Comparison of ENCODE assay signal across 2 cellular contexts in genomic region chr3:192887701-192888100, GRCh38.
TF ChIP-seq lines count a peak whose summit lies in the region.

No MANE protein-coding gene starts in this region.

TF ChIP-seq in HepG2, 621 proteins besides CTCF, POLR2A, EP300 and RAD21 (continued from another document):
- TF ChIP-seq ATF7-NPFF (CRISPR knock-in tag; IDR thresholded peaks at IDR 0.05; ENCODE audit: low read depth) (no peak), ZNF775 (CRISPR knock-in tag; IDR thresholded peaks at IDR 0.05; ENCODE audit: borderline replicate concordance) (no peak), ZNF484 (CRISPR knock-in tag; IDR thresholded peaks at IDR 0.05; ENCODE audit: borderline replicate concordance, low read depth) (no peak), ZNF326 (CRISPR knock-in tag; IDR thresholded peaks at IDR 0.05; ENCODE audit: borderline replicate concordance) (no peak), MYC (CRISPR knock-in tag; IDR thresholded peaks at IDR 0.05; ENCODE audit: borderline replicate concordance) (no peak), PPARG (CRISPR knock-in tag; conservative IDR thresholded peaks at IDR 0.05) (no peak), ZNF780A (CRISPR knock-in tag; IDR thresholded peaks at IDR 0.05) (no peak), ATM (IDR thresholded peaks at IDR 0.05; ENCODE audit: borderline replicate concordance) (no peak)

TF ChIP-seq in SK-N-SH, 30 proteins besides CTCF, POLR2A, EP300 and RAD21 (continued from another document):
- TF ChIP-seq MAX (IDR thresholded peaks at IDR 0.05; ENCODE audit: low read depth), result no peak
- TF ChIP-seq RXRA (IDR thresholded peaks at IDR 0.05; ENCODE audit: borderline replicate concordance, low read depth), result no peak
- TF ChIP-seq IRF3 (IDR thresholded peaks at IDR 0.05; ENCODE audit: low read depth, low read length), result no peak
- no peak for TF ChIP-seq ELF1 (IDR thresholded peaks at IDR 0.05)
- no peak for TF ChIP-seq TEAD4 (IDR thresholded peaks at IDR 0.05; ENCODE audit: borderline replicate concordance, insufficient read depth)
- TF ChIP-seq SMC3 (IDR thresholded peaks at IDR 0.05; ENCODE audit: low read depth, low read length), result no peak
- TF ChIP-seq FOXM1 (IDR thresholded peaks at IDR 0.05; ENCODE audit: low read depth), result no peak
- TF ChIP-seq ZBTB33 (IDR thresholded peaks at IDR 0.05; ENCODE audit: borderline replicate concordance, low read depth), result no peak
- no peak for TF ChIP-seq TCF12 (IDR thresholded peaks at IDR 0.05)
- no peak for TF ChIP-seq RCOR1 (IDR thresholded peaks at IDR 0.05; ENCODE audit: low read length)
- TF ChIP-seq GABPA (IDR thresholded peaks at IDR 0.05; ENCODE audit: low read depth), result no peak
- no peak for TF ChIP-seq POLR2AphosphoS5 (IDR thresholded peaks at IDR 0.05; ENCODE audit: low read depth, low read length)
- no peak for TF ChIP-seq PBX3 (IDR thresholded peaks at IDR 0.05)
- no peak for TF ChIP-seq SIN3A (IDR thresholded peaks at IDR 0.05; ENCODE audit: borderline replicate concordance, low read depth, low read length)
- no peak for TF ChIP-seq YY1 (IDR thresholded peaks at IDR 0.05; ENCODE audit: low read depth)
- TF ChIP-seq RFX5 (IDR thresholded peaks at IDR 0.05; ENCODE audit: low read length), result no peak
- TF ChIP-seq CHD2 (IDR thresholded peaks at IDR 0.05; ENCODE audit: low read length, partially characterized antibody), result no peak
